In the genomic region with DNA sequence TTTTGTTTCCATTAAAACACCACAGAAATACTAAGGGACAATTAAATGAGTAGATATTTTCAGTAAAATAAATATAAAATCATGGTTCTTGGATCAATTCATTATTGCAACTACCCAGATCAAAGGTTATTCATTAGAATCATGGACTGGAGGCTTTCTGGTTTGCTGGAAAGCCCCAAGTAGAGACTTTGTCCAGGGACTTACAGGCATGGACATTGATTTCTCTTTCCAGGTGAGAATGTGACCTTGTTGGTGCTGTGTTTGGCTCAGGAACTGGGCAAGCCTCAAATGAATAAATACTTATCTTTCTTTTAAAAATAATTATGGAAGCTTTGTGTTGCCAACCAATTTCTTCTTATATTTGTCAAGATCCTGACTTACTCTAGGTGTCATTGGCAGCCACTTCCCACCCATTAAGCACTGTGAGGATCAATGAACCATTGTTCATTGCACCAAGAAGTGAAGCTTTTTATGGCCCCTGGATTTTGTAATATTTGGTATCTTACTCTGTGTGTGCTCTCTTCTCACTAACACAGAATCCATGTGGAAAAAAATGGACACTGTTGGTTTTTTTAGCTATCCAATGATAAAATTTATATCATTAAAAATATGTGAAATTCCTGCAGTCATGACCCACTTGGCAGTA, we compare ENCODE assay signal across 9 cellular contexts.
"Had no signal": no experiment of that assay in that cellular context is flagged by ENCODE, and none has a peak within 500 bp of the region (broad histone marks: within the 10 kb centered on the region; RNA-seq: fewer than 3 reads in every experiment).

No MANE protein-coding gene starts in this region.

- H3K27ac Mint-ChIP-seq: HFFc6, IgD-negative memory B cell had no signal

- H3K4me3 Mint-ChIP-seq: HFFc6, IgD-negative memory B cell had no signal

- DNase-seq: GM23248, GOT3, H7, HFFc6, KBM-7 had no signal

- H3K4me1 Mint-ChIP-seq: IgD-negative memory B cell had no signal

- H3K4me3 ChIP-seq: GM23248, HAP-1 had no signal

- H3K27ac ChIP-seq: GM23248, HL-60 had no signal

- H3K27me3 Mint-ChIP-seq: IgD-negative memory B cell had no signal

- H3K36me3 ChIP-seq: HAP-1 had no signal

- ATAC-seq: HCT116 had no signal
